In genomic region chr1:168535536-168535935, GRCh38 we compare ENCODE assay signal across 12 cellular contexts. TPM values are rescaled to one million over a fixed set of nuclear protein-coding genes. Genes with fewer than 3 reads are reported as not detected.
DNase-seq lines count a peak whose midpoint lies in the region; ATAC-seq, FAIRE-seq and TF ChIP-seq lines count a peak whose summit lies in the region.
"Had no signal": no experiment of that assay in that cellular context is flagged by ENCODE, and none has a peak within 500 bp of the region (broad histone marks: within the 10 kb centered on the region; RNA-seq: fewer than 3 reads in every experiment).

No MANE protein-coding gene starts in this region.

- H3K27ac ChIP-seq in CD4-positive, alpha-beta T cell (ENCODE audit: low read depth, low read length): no peak overlapping the region
- H3K27ac ChIP-seq in tibial artery: no peak overlapping the region

- H3K9me3 ChIP-seq in CD4-positive, alpha-beta T cell (ENCODE audit: control insufficient read depth, low read length): no peaks in the 10 kb centered on the region
- no peaks in the 10 kb centered on the region for H3K9me3 ChIP-seq in tibial artery

- no peak for TF ChIP-seq CTCF in CD4-positive, alpha-beta T cell (IDR thresholded peaks at IDR 0.05)
- no peak for TF ChIP-seq CTCF in tibial artery (IDR thresholded peaks at IDR 0.05)

- peaks cover 82% of the 10 kb centered on the region for H3K4me1 Mint-ChIP-seq in CD4-positive, alpha-beta T cell (ENCODE audit: low read depth)
- H3K4me1 Mint-ChIP-seq in activated naive CD8-positive, alpha-beta T cell treated with anti-CD3 and anti-CD28 coated beads for 36 hours: peaks cover 64% of the 10 kb centered on the region
- H3K4me1 Mint-ChIP-seq: nephron had no signal

- no peaks in the 10 kb centered on the region for H3K36me3 ChIP-seq in tibial artery

- H3K36me3 Mint-ChIP-seq in CD4-positive, alpha-beta T cell (ENCODE audit: low read depth): peaks cover 8% of the 10 kb centered on the region
- H3K36me3 Mint-ChIP-seq in activated naive CD8-positive, alpha-beta T cell treated with anti-CD3 and anti-CD28 coated beads for 36 hours: peaks cover 31% of the 10 kb centered on the region

- H3K27me3 Mint-ChIP-seq in CD4-positive, alpha-beta T cell: no peaks in the 10 kb centered on the region
- no peaks in the 10 kb centered on the region for H3K27me3 Mint-ChIP-seq in activated naive CD8-positive, alpha-beta T cell treated with anti-CD3 and anti-CD28 coated beads for 36 hours

- intact Hi-C loops in CD4-positive, alpha-beta T cell (cut with DNase I, micrococcal nuclease): no loop called here
- intact Hi-C loops in tibial artery (cut with DNase I; ENCODE audit: low total_unique reads): no loop called here

- H3K4me3 ChIP-seq in Jurkat, Clone E6-1 (ENCODE audit: low read length): peak overlapping the region; percentile 17
- no peak overlapping the region for H3K4me3 ChIP-seq in tibial artery

- ATAC-seq in CD4-positive, alpha-beta T cell (ENCODE audit: poor library complexity): peak; percentile 76
- no peak for ATAC-seq in HG03280 (IDR thresholded peaks at IDR 0.05; ENCODE audit: unreplicated experiment)

- H3K4me1 ChIP-seq in tibial artery: no peaks in the 10 kb centered on the region

- no peak for DNase-seq in CD4-positive, alpha-beta T cell
- DNase-seq in GM19238 (ENCODE audit: insufficient read length, low spot score): peak; percentile 22
- peak; percentile 95 for DNase-seq in Jurkat, Clone E6-1 (ENCODE audit: low read depth, low spot score)
- DNase-seq in activated naive CD8-positive, alpha-beta T cell treated with anti-CD3 and anti-CD28 coated beads for 36 hours: no peak
- no peak for DNase-seq in kidney glomerular epithelial cell (lab: John Stamatoyannopoulos, UW)
- no peak for DNase-seq in tibial artery
- DNase-seq in RCC 7860 (ENCODE audit: low spot score): no peak
- DNase-seq: foreskin fibroblast, GOT3, NCI-H146 had no signal

- CTCF ChIA-PET in CD4-positive, alpha-beta T cell (lab: Charles Lee): interaction anchor here (1.3 kb wide), 1 partner anchor 193 kb away, joined by 3 read pairs; no protein-coding TSS in a partner anchor

- peaks cover 6% of the 10 kb centered on the region for H3K9me3 Mint-ChIP-seq in CD4-positive, alpha-beta T cell
- H3K9me3 Mint-ChIP-seq in activated naive CD8-positive, alpha-beta T cell treated with anti-CD3 and anti-CD28 coated beads for 36 hours: peaks cover 18% of the 10 kb centered on the region
- H3K9me3 Mint-ChIP-seq: nephron had no signal

- no peak for FAIRE-seq in RCC 7860 (lab: Jason Lieb, UNC)

- POLR2A ChIA-PET in CD4-positive, alpha-beta T cell (lab: Charles Lee): interaction anchor here (0.6 to 2.1 kb wide), 15 partner anchors 14 to 1228 kb away, joined by 3 to 18 read pairs (median 4); partner anchors contain the start of gene MPC2

- no peaks in the 10 kb centered on the region for H3K27me3 ChIP-seq in CD4-positive, alpha-beta T cell (ENCODE audit: control insufficient read depth, insufficient read depth, low read length)
- H3K27me3 ChIP-seq in tibial artery: no peaks in the 10 kb centered on the region

- peak overlapping the region; percentile 85 for H3K27ac Mint-ChIP-seq in CD4-positive, alpha-beta T cell
- H3K27ac Mint-ChIP-seq in activated naive CD8-positive, alpha-beta T cell treated with anti-CD3 and anti-CD28 coated beads for 36 hours: peak overlapping the region; percentile 86
- H3K27ac Mint-ChIP-seq: nephron had no signal

- peak overlapping the region; percentile 45 for H3K4me3 Mint-ChIP-seq in CD4-positive, alpha-beta T cell
- H3K4me3 Mint-ChIP-seq in activated naive CD8-positive, alpha-beta T cell treated with anti-CD3 and anti-CD28 coated beads for 36 hours: peak overlapping the region; percentile 48
- H3K4me3 Mint-ChIP-seq: nephron had no signal

RNA-seq across cellular contexts. Expression of gene XCL2, which starts 8.3 kb away (rescaled TPM):
- total RNA-seq in CD4-positive, alpha-beta T cell: not detected
- polyA plus RNA-seq in Jurkat, Clone E6-1 (2012; ENCODE audit: insufficient read depth, insufficient read length): not detected
- total RNA-seq in activated naive CD8-positive, alpha-beta T cell treated with anti-CD3 and anti-CD28 coated beads for 36 hours: 100 to 1,000 TPM; 136 to 139 TPM

RNA-seq across cellular contexts. Expression of gene XCL1, which starts 40.9 kb away (rescaled TPM):
- total RNA-seq in CD4-positive, alpha-beta T cell: under 1 TPM; 0.22 to 0.38 TPM
- polyA plus RNA-seq in Jurkat, Clone E6-1 (2012; ENCODE audit: insufficient read depth, insufficient read length): not detected
- 10 to 100 TPM; 83.3 to 86.0 TPM for total RNA-seq in activated naive CD8-positive, alpha-beta T cell treated with anti-CD3 and anti-CD28 coated beads for 36 hours

Comparison
In these comparisons a context has a peak if more than half of its experiments do, and no peak if none do; other contexts are left out.
1. DNase-seq: peak in GM19238 (single experiment) and Jurkat, Clone E6-1 (single experiment); none in CD4-positive, alpha-beta T cell (0 of 10), activated naive CD8-positive, alpha-beta T cell treated with anti-CD3 and anti-CD28 coated beads for 36 hours (single experiment), kidney glomerular epithelial cell (single experiment), tibial artery (0 of 2) and RCC 7860 (single experiment).
2. RNA of gene XCL2, which starts 8.3 kb away (total RNA-seq): 136 to 139 TPM in activated naive CD8-positive, alpha-beta T cell treated with anti-CD3 and anti-CD28 coated beads for 36 hours; not detected in CD4-positive, alpha-beta T cell; every median in the first group is over 100 times any median in the second.
3. RNA of gene XCL1, which starts 40.9 kb away (total RNA-seq): 83.3 to 86.0 TPM in activated naive CD8-positive, alpha-beta T cell treated with anti-CD3 and anti-CD28 coated beads for 36 hours; 0.22 to 0.38 TPM in CD4-positive, alpha-beta T cell; every median in the first group is over 10 times any median in the second.